In the genomic region with DNA sequence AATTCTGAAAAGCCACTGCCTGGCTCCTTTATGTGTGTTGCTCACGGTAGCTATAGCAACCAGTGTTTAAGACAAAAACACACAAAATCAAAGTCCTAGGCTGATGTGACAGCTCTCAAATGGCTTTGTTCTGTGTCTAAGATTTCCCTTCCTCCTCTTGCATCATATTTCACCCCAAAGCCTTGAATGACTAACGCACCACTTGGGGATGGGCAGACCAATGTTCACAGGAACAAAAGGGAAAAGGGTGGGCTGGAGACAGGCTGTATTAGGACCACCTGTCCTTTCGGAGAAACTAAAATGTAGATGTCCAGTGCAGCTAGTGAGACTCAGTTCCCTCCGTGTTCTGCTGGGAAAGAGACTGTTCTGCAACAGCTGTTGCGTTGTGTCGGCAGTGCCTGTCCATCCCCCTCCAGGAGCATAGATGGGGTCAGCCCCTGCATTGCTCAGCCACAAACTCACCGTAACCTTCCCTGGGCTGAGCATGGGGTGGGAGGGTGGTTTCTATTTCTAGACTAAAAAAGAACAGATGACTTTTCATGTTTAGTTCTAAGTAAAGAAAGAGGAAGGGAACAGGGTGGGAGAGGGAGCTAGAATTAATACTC, we compare ENCODE assay signal across 1 cellular context.
TF ChIP-seq lines count a peak whose summit lies in the region.

No MANE protein-coding gene starts in this region.

TF ChIP-seq in H1, 55 proteins besides CTCF, POLR2A, EP300 and RAD21:
- no peak for TF ChIP-seq RXRA (IDR thresholded peaks at IDR 0.05; ENCODE audit: insufficient read depth, low read depth, low read length)
- TF ChIP-seq, protein P1, sequence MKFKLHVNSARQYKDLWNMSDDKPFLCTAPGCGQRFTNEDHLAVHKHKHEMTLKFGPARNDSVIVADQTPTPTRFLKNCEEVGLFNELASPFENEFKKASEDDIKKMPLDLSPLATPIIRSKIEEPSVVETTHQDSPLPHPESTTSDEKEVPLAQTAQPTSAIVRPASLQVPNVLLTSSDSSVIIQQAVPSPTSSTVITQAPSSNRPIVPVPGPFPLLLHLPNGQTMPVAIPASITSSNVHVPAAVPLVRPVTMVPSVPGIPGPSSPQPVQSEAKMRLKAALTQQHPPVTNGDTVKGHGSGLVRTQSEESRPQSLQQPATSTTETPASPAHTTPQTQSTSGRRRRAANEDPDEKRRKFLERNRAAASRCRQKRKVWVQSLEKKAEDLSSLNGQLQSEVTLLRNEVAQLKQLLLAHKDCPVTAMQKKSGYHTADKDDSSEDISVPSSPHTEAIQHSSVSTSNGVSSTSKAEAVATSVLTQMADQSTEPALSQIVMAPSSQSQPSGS (IDR thresholded peaks at IDR 0.05; ENCODE audit: low read length) = no peak
- peak; percentile 66 for TF ChIP-seq CEBPB (IDR thresholded peaks at IDR 0.05; ENCODE audit: low read depth, low read length)
- no peak for TF ChIP-seq EGR1 (IDR thresholded peaks at IDR 0.05; ENCODE audit: borderline replicate concordance, low read depth, low read length)
